Comparison of ENCODE assay signal across 18 cellular contexts in genomic region chr18:67628674-67629073, GRCh38.
A peak's percentile ranks its signal among the peaks of the same experiment; 100 is the strongest.
DNase-seq lines count a peak whose midpoint lies in the region; ATAC-seq, FAIRE-seq and TF ChIP-seq lines count a peak whose summit lies in the region.
"Had no signal": no experiment of that assay in that cellular context is flagged by ENCODE, and none has a peak within 500 bp of the region (broad histone marks: within the 10 kb centered on the region; RNA-seq: fewer than 3 reads in every experiment).

No MANE protein-coding gene starts in this region.

- H3K27ac ChIP-seq in mammary epithelial cell (ENCODE audit: insufficient read depth, low read depth, low read length) (no peak overlapping the region), smooth muscle cell (ENCODE audit: low read depth) (peak overlapping the region; percentile 48), foreskin keratinocyte (no peak overlapping the region), hepatocyte (no peak overlapping the region)
- H3K27ac ChIP-seq: 22Rv1, BLaER1, HL-60 had no signal

- no peaks in the 10 kb centered on the region for H4K20me1 ChIP-seq in mammary epithelial cell (ENCODE audit: insufficient read depth, low read length)
- H4K20me1 ChIP-seq in smooth muscle cell (ENCODE audit: low read depth), result no peaks in the 10 kb centered on the region
- H4K20me1 ChIP-seq in hepatocyte (ENCODE audit: insufficient read depth, poor library complexity, severe bottlenecking), result no peaks in the 10 kb centered on the region
- H4K20me1 ChIP-seq: BLaER1 had no signal

- no peak overlapping the region for H3K4me3 Mint-ChIP-seq in MCF 10A (ENCODE audit: unreplicated experiment)
- H3K4me3 Mint-ChIP-seq: CD8-positive, alpha-beta memory T cell; IgD-negative memory B cell had no signal

- H3K36me3 ChIP-seq in mammary epithelial cell (ENCODE audit: insufficient read depth, low read length) (no peaks in the 10 kb centered on the region), smooth muscle cell (ENCODE audit: low read depth) (no peaks in the 10 kb centered on the region), hepatocyte (replicated peaks; ENCODE audit: insufficient read depth, low read depth) (no peaks in the 10 kb centered on the region)
- H3K36me3 ChIP-seq: BLaER1 had no signal

- no peak for ATAC-seq in foreskin keratinocyte
- ATAC-seq: HCT116 had no signal

- H3K79me2 ChIP-seq in mammary epithelial cell (ENCODE audit: insufficient read depth, low read length) (no peaks in the 10 kb centered on the region), smooth muscle cell (ENCODE audit: low read depth) (no peaks in the 10 kb centered on the region), hepatocyte (no peaks in the 10 kb centered on the region)

- H3K36me3 Mint-ChIP-seq in MCF 10A (ENCODE audit: insufficient read depth, unreplicated experiment), result no peaks in the 10 kb centered on the region
- H3K36me3 Mint-ChIP-seq: CD8-positive, alpha-beta memory T cell; IgD-negative memory B cell had no signal

- POLR2A ChIA-PET in MCF 10A (lab: Yijun Ruan, JAX), result interaction anchor here (0.6 kb wide), 1 partner anchor 233 kb away, joined by 3 read pairs; no protein-coding TSS in a partner anchor

- BruUV-seq in MCF 10A (replicated peaks; lab: Mats Ljungman, UMichigan) (no TSS peak), mammary epithelial cell (replicated peaks; lab: Mats Ljungman, UMichigan) (no TSS peak)

- H3K9me3 Mint-ChIP-seq in MCF 10A (ENCODE audit: unreplicated experiment), result no peaks in the 10 kb centered on the region
- H3K9me3 Mint-ChIP-seq: CD8-positive, alpha-beta memory T cell had no signal

- H2AFZ ChIP-seq in mammary epithelial cell (ENCODE audit: low read depth, low read length), result no peak overlapping the region
- no peak overlapping the region for H2AFZ ChIP-seq in smooth muscle cell (ENCODE audit: low read depth)
- H2AFZ ChIP-seq in hepatocyte, result no peak overlapping the region

- H3K4me2 ChIP-seq in mammary epithelial cell (ENCODE audit: insufficient read depth, low read depth, low read length) (no peak overlapping the region), smooth muscle cell (no peak overlapping the region), hepatocyte (no peak overlapping the region)
- H3K4me2 ChIP-seq: BLaER1 had no signal

- intact Hi-C loops in MCF 10A (cut with micrococcal nuclease) (no loop called here), mammary epithelial cell (cut with micrococcal nuclease) (no loop called here)

- FAIRE-seq in GM19239 (lab: Jason Lieb, UNC), result no peak
- FAIRE-seq: GM12891, H54 had no signal

- peaks cover 6% of the 10 kb centered on the region for H3K4me1 Mint-ChIP-seq in MCF 10A (ENCODE audit: insufficient read depth, unreplicated experiment)
- H3K4me1 Mint-ChIP-seq: CD8-positive, alpha-beta memory T cell; IgD-negative memory B cell had no signal

- H3F3A ChIP-seq in smooth muscle cell (ENCODE audit: low read depth), result no peaks in the 10 kb centered on the region

- H3K27me3 Mint-ChIP-seq in MCF 10A (ENCODE audit: insufficient read depth, unreplicated experiment), result no peaks in the 10 kb centered on the region
- H3K27me3 Mint-ChIP-seq: IgD-negative memory B cell had no signal

- H3K27ac Mint-ChIP-seq in MCF 10A (ENCODE audit: low read depth, unreplicated experiment), result no peak overlapping the region
- H3K27ac Mint-ChIP-seq: CD8-positive, alpha-beta memory T cell; IgD-negative memory B cell had no signal

- TF ChIP-seq CTCF in MCF 10A (IDR thresholded peaks at IDR 0.05; ENCODE audit: unreplicated experiment), result no peak
- no peak for TF ChIP-seq CTCF in mammary epithelial cell (conservative IDR thresholded peaks at IDR 0.05 in 1 of 2, IDR thresholded peaks at IDR 0.05 in 1 of 2; ENCODE audit: extremely low read depth in 1 of 2, insufficient read depth in 1 of 2, low read depth in 1 of 2, low read length in 2 of 2)
- TF ChIP-seq CTCF in smooth muscle cell (IDR thresholded peaks at IDR 0.05; ENCODE audit: borderline replicate concordance, insufficient read depth, poor library complexity, severe bottlenecking), result no peak
- no peak for TF ChIP-seq CTCF in foreskin keratinocyte (conservative IDR thresholded peaks at IDR 0.05)
- no peak for TF ChIP-seq CTCF in hepatocyte (IDR thresholded peaks at IDR 0.05; ENCODE audit: poor library complexity)

- dilution Hi-C loops in mammary epithelial cell (cut with HindIII; ENCODE audit: low sequenced_read_pairs), result no loop called here

- H3K4me1 ChIP-seq in mammary epithelial cell (ENCODE audit: insufficient read depth, low read length) (no peaks in the 10 kb centered on the region), smooth muscle cell (ENCODE audit: low read depth) (no peaks in the 10 kb centered on the region), foreskin keratinocyte (no peaks in the 10 kb centered on the region), hepatocyte (ENCODE audit: insufficient read depth) (no peaks in the 10 kb centered on the region)
- H3K4me1 ChIP-seq: BLaER1 had no signal

- WGBS in mammary epithelial cell (ENCODE audit: low coverage, missing lambda C conversion rate), result 97% methylated on average over 4 of the region's 7 CpGs
- WGBS in smooth muscle cell (ENCODE audit: low lambda C conversion rate), result 35% methylated on average over 7 of the region's 7 CpGs
- WGBS in hepatocyte (ENCODE audit: low lambda C conversion rate, missing lambda C conversion rate), result 88% methylated on average over 7 of the region's 7 CpGs

- CTCF ChIA-PET in MCF 10A (lab: Yijun Ruan, JAX) (interaction anchor here (0.6 to 1.6 kb wide), 3 partner anchors 28 to 776 kb away, joined by 3 read pairs; partner anchors contain the start of gene DSEL), mammary epithelial cell (lab: Charles Lee; ENCODE audit: low non-redundant PET) (no interaction called here)

- no peaks in the 10 kb centered on the region for H3K9me2 ChIP-seq in hepatocyte (replicated peaks; ENCODE audit: insufficient read depth)

- DNase-seq in MCF 10A (ENCODE audit: unreplicated experiment) (peak; percentile 52), mammary epithelial cell (no peak), NCI-H460 (ENCODE audit: extremely low read depth, low read depth) (peak; percentile 48), iris pigment epithelial cell (ENCODE audit: low read depth) (peak; percentile 4), smooth muscle cell (lab: John Stamatoyannopoulos, UW; ENCODE audit: unreplicated experiment) (no peak), GM19239 (ENCODE audit: insufficient read length, low spot score) (no peak), foreskin keratinocyte (no peak), hepatocyte (ENCODE audit: low spot score) (no peak)
- DNase-seq: Calu3; CD8-positive, alpha-beta memory T cell; DMS79 had no signal

- in situ Hi-C loops in mammary epithelial cell (cut with MboI; ENCODE audit: low sequenced_read_pairs in 2 of 2), result no loop called here

- no peaks in the 10 kb centered on the region for H3K27me3 ChIP-seq in mammary epithelial cell (ENCODE audit: insufficient read depth, low read length)
- H3K27me3 ChIP-seq in smooth muscle cell (ENCODE audit: low read depth), result no peaks in the 10 kb centered on the region
- H3K27me3 ChIP-seq in foreskin keratinocyte, result no peaks in the 10 kb centered on the region
- no peaks in the 10 kb centered on the region for H3K27me3 ChIP-seq in hepatocyte
- H3K27me3 ChIP-seq: BLaER1 had no signal

- H3K9me3 ChIP-seq in mammary epithelial cell (replicated peaks; ENCODE audit: insufficient read depth, low read length) (no peaks in the 10 kb centered on the region), smooth muscle cell (replicated peaks; ENCODE audit: low read depth) (no peaks in the 10 kb centered on the region), hepatocyte (ENCODE audit: low read depth) (no peaks in the 10 kb centered on the region)
- H3K9me3 ChIP-seq: BLaER1 had no signal

- no peak overlapping the region for H3K4me3 ChIP-seq in mammary epithelial cell (replicated peaks in 1 of 3; ENCODE audit: insufficient read depth in 1 of 3, low read depth in 2 of 3, low read length in 3 of 3)
- H3K4me3 ChIP-seq in smooth muscle cell, result no peak overlapping the region
- H3K4me3 ChIP-seq in hepatocyte, result no peak overlapping the region
- H3K4me3 ChIP-seq: BLaER1 had no signal

- H3K9ac ChIP-seq in mammary epithelial cell (ENCODE audit: insufficient read depth, low read length), result no peak overlapping the region
- no peak overlapping the region for H3K9ac ChIP-seq in smooth muscle cell (ENCODE audit: low read depth)
- H3K9ac ChIP-seq: BLaER1 had no signal

Comparison
In these comparisons a context has a peak if more than half of its experiments do, and no peak if none do; other contexts are left out.
1. DNase-seq: peak in MCF 10A (single experiment), NCI-H460 (single experiment) and iris pigment epithelial cell (single experiment); none in mammary epithelial cell (single experiment), smooth muscle cell (single experiment), GM19239 (single experiment), foreskin keratinocyte (0 of 2) and hepatocyte (single experiment).